In genomic region chr2:169464508-169465386, GRCh38 we compare ENCODE assay signal across 13 cellular contexts. TPM values are rescaled to one million over a fixed set of nuclear protein-coding genes. Genes with fewer than 3 reads are reported as not detected.
DNase-seq lines count a peak whose midpoint lies in the region; ATAC-seq, FAIRE-seq and TF ChIP-seq lines count a peak whose summit lies in the region.
"Had no signal": no experiment of that assay in that cellular context is flagged by ENCODE, and none has a peak within 500 bp of the region (broad histone marks: within the 10 kb centered on the region; RNA-seq: fewer than 3 reads in every experiment).

No MANE protein-coding gene starts in this region.

- H3K27me3 ChIP-seq in SK-N-SH (ENCODE audit: insufficient read depth) (no peaks in the 10 kb centered on the region), pancreas (no peaks in the 10 kb centered on the region), colonic mucosa (no peaks in the 10 kb centered on the region)
- H3K27me3 ChIP-seq: brain microvascular endothelial cell, tibial nerve had no signal

- no peaks in the 10 kb centered on the region for H3K9me3 Mint-ChIP-seq in WTC11

- H3K9ac ChIP-seq in SK-N-SH (no peak overlapping the region), colonic mucosa (ENCODE audit: low read depth in 2 of 2, low read length in 2 of 2) (no peak overlapping the region)

- H2AFZ ChIP-seq in SK-N-SH (ENCODE audit: low read depth) = peak overlapping the region; percentile 75; the same call in 1 of the 2 replicates

- WGBS in SK-N-SH (ENCODE audit: low lambda C conversion rate) = 75% methylated on average over 4 of the region's 4 CpGs
- 61 to 63% methylated on average over 4 of the region's 4 CpGs for WGBS in pancreas, 2 donors

- no peak overlapping the region for H3K4me2 ChIP-seq in SK-N-SH

- H3K36me3 Mint-ChIP-seq in WTC11 = no peaks in the 10 kb centered on the region

- TF ChIP-seq EP300 in SK-N-SH (IDR thresholded peaks at IDR 0.05; ENCODE audit: borderline replicate concordance in 1 of 2, low read depth in 1 of 2, low read length in 1 of 2) = no peak

- no peak for TF ChIP-seq POLR2A in NB4 (IDR thresholded peaks at IDR 0.05; ENCODE audit: extremely low read depth, insufficient read length)

- H3K4me1 ChIP-seq in SK-N-SH (ENCODE audit: control insufficient read depth in 1 of 2, insufficient read depth in 2 of 2, low read depth in 1 of 2, low read length in 1 of 2) (peaks cover 0 to 3% of the 10 kb centered on the region in 2 experiments; a peak in 1 of 4 replicates), pancreas (no peaks in the 10 kb centered on the region), colonic mucosa (no peaks in the 10 kb centered on the region)

- DNase-seq in SK-N-SH (no peak), NB4 (ENCODE audit: low read depth) (peak; percentile 43), WTC11 (ENCODE audit: low spot score) (no peak), pancreas (no peak), globus pallidus (ENCODE audit: low spot score) (no peak), colonic mucosa (no peak)
- DNase-seq: brain microvascular endothelial cell, mucosa of descending colon had no signal

- no peaks in the 10 kb centered on the region for H4K20me1 ChIP-seq in SK-N-SH (ENCODE audit: insufficient read depth)

- POLR2A ChIA-PET in SK-N-SH (lab: Yijun Ruan, JAX) = no interaction called here
- POLR2A ChIA-PET in WTC11 (lab: Charles Lee) = no interaction called here

- CTCF ChIA-PET in SK-N-SH (lab: Yijun Ruan, JAX) (interaction anchor here (1.4 kb wide), 1 partner anchor 15 kb away, joined by 5 read pairs; the partner anchor contains the start of gene BBS5), WTC11 (lab: Charles Lee) (interaction anchor here (1.3 kb wide), 1 partner anchor 15 kb away, joined by 4 read pairs; the partner anchor contains the start of gene BBS5)

- ATAC-seq in SK-N-SH treated with all-trans-retinoic acid at 6 μM for 48 hours = no peak
- ATAC-seq in WTC11 = no peak
- ATAC-seq in pancreas = peak in 1 of 4 donors; percentile 14
- ATAC-seq in GM19452 (IDR thresholded peaks at IDR 0.05; ENCODE audit: unreplicated experiment) = no peak
- ATAC-seq: mucosa of descending colon had no signal

- FAIRE-seq in pancreas (lab: Jason Lieb, UNC) = peak; percentile 23

- H3K36me3 ChIP-seq in SK-N-SH (replicated peaks in 1 of 2; ENCODE audit: control insufficient read depth in 1 of 2, insufficient read depth in 2 of 2, low read length in 1 of 2) (no peaks in the 10 kb centered on the region), pancreas (no peaks in the 10 kb centered on the region), colonic mucosa (no peaks in the 10 kb centered on the region)
- H3K36me3 ChIP-seq: brain microvascular endothelial cell, tibial nerve had no signal

- no peaks in the 10 kb centered on the region for H3K9me3 ChIP-seq in SK-N-SH
- H3K9me3 ChIP-seq in pancreas = no peaks in the 10 kb centered on the region
- no peaks in the 10 kb centered on the region for H3K9me3 ChIP-seq in colonic mucosa
- H3K9me3 ChIP-seq: mucosa of descending colon, tibial nerve had no signal

- H3K4me3 ChIP-seq in SK-N-SH (ENCODE audit: low read depth in 2 of 2, low read length in 1 of 2) (no peak overlapping the region), NB4 (ENCODE audit: low read depth, low read length) (no peak overlapping the region), pancreas (no peak overlapping the region), colonic mucosa (no peak overlapping the region)
- H3K4me3 ChIP-seq: mucosa of descending colon, tibial nerve had no signal

- H3K27ac ChIP-seq in SK-N-SH (ENCODE audit: low read depth in 2 of 2, low read length in 1 of 2) (no peak overlapping the region), pancreas (no peak overlapping the region), colonic mucosa (no peak overlapping the region)
- H3K27ac ChIP-seq: brain microvascular endothelial cell, epithelial cell of prostate, tibial nerve had no signal

- H3K4me1 Mint-ChIP-seq in WTC11 = no peaks in the 10 kb centered on the region

- H3K27ac Mint-ChIP-seq in WTC11 = no peak overlapping the region

- intact Hi-C loops in pancreas (cut with DNase I) = no loop called here
- intact Hi-C loops in colonic mucosa (cut with DNase I) = loop anchor here (10.0 kb wide), 1 partner anchor 100 kb away; no protein-coding TSS in a partner anchor

- H3K9me2 ChIP-seq in SK-N-SH = no peaks in the 10 kb centered on the region

- H3F3A ChIP-seq in SK-N-SH (replicated peaks; ENCODE audit: insufficient read depth) = peaks cover 9% of the 10 kb centered on the region

- TF ChIP-seq RAD21 in SK-N-SH (IDR thresholded peaks at IDR 0.05; ENCODE audit: low read length) = no peak

- H3K4me3 Mint-ChIP-seq in WTC11 = no peak overlapping the region

- TF ChIP-seq CTCF in SK-N-SH (IDR thresholded peaks at IDR 0.05) = no peak
- no peak for TF ChIP-seq CTCF in NB4 (IDR thresholded peaks at IDR 0.05; ENCODE audit: low read depth, low read length)
- no peak for TF ChIP-seq CTCF in WTC11 (IDR thresholded peaks at IDR 0.05)
- no peak for TF ChIP-seq CTCF in pancreas (IDR thresholded peaks at IDR 0.05)
- TF ChIP-seq CTCF in colonic mucosa (IDR thresholded peaks at IDR 0.05) = no peak

- 0 out of 2 replicates have a peak, but pooled peaks cover 2% of the 10 kb centered on the region for H3K27me3 Mint-ChIP-seq in WTC11 (ENCODE audit: low read depth)

- no peaks in the 10 kb centered on the region for H3K79me2 ChIP-seq in SK-N-SH (ENCODE audit: insufficient read depth)

TF ChIP-seq in SK-N-SH, 30 proteins besides CTCF, POLR2A, EP300 and RAD21:
- TF ChIP-seq FOXM1 (IDR thresholded peaks at IDR 0.05; ENCODE audit: low read depth) = no peak

TF ChIP-seq in SK-N-SH treated with all-trans-retinoic acid at 6 μM for 48 hours, 23 proteins besides CTCF, POLR2A, EP300 and RAD21:
- no peak for TF ChIP-seq ISL1 (CRISPR knock-in tag; IDR thresholded peaks at IDR 0.05)

TF ChIP-seq in WTC11, 78 proteins besides CTCF, POLR2A, EP300 and RAD21 (continues in another document):
- no peak for TF ChIP-seq ATF6 (CRISPR knock-in tag; IDR thresholded peaks at IDR 0.05)
- no peak for TF ChIP-seq PRDM15 (CRISPR knock-in tag; IDR thresholded peaks at IDR 0.05)
- no peak for TF ChIP-seq GTF2I (CRISPR knock-in tag; conservative IDR thresholded peaks at IDR 0.05)

RNA-seq across cellular contexts. Expression of gene BBS5, which starts 14.5 kb away (rescaled TPM):
- polyA plus RNA-seq in SK-N-SH (2012; rRNA removed) = 3.8 TPM in 2 replicates
- polyA plus RNA-seq in SK-N-SH (2012; cell fraction: cytosol; rRNA removed) = 3.0 and 3.7 TPM in 2 replicates
- 12.4 and 16.1 TPM in 2 replicates for polyA plus RNA-seq in SK-N-SH (2012; cell fraction: nucleus; rRNA removed)
- 0.90 to 1.6 TPM (median 1.5 TPM) in 3 replicates for total RNA-seq in WTC11 (2021)
- 1 to 10 TPM; 2.7 to 5.8 (median 4.0) TPM for total RNA-seq in pancreas
- polyA plus RNA-seq in pancreas = 1 to 10 TPM; 5.5 to 9.2 TPM
- 1 to 10 TPM; 1.9 to 2.4 TPM for total RNA-seq in colonic mucosa

RNA-seq across cellular contexts. Expression of gene KLHL41, which starts 44.8 kb away (rescaled TPM):
- polyA plus RNA-seq in SK-N-SH (2012; rRNA removed) (0.26 and 0.42 TPM in 2 replicates), pancreas (1 to 10 TPM in 1 of 2 donors, under 1 TPM in 1; 0.87 to 2.7 TPM)
- 0.29 and 0.30 TPM in 2 replicates for polyA plus RNA-seq in SK-N-SH (2012; cell fraction: cytosol; rRNA removed)
- polyA plus RNA-seq in SK-N-SH (2012; cell fraction: nucleus; rRNA removed) = 0.47 and 0.80 TPM in 2 replicates
- total RNA-seq in WTC11 (2021) (not detected in 3 replicates), pancreas (1 to 10 TPM in 1 of 6 donors, under 1 TPM in 5; 0.19 to 1.1 (median 0.47) TPM), colonic mucosa (under 1 TPM; 0.37 to 0.61 TPM)
- total RNA-seq: T-helper 2 cell treated with Interferon-gamma antibody and Interleukin-4, amounts not matched to agents 100 ng/mL and 5 ng/mL, for 36 hours had no signal
